In the genomic region with DNA sequence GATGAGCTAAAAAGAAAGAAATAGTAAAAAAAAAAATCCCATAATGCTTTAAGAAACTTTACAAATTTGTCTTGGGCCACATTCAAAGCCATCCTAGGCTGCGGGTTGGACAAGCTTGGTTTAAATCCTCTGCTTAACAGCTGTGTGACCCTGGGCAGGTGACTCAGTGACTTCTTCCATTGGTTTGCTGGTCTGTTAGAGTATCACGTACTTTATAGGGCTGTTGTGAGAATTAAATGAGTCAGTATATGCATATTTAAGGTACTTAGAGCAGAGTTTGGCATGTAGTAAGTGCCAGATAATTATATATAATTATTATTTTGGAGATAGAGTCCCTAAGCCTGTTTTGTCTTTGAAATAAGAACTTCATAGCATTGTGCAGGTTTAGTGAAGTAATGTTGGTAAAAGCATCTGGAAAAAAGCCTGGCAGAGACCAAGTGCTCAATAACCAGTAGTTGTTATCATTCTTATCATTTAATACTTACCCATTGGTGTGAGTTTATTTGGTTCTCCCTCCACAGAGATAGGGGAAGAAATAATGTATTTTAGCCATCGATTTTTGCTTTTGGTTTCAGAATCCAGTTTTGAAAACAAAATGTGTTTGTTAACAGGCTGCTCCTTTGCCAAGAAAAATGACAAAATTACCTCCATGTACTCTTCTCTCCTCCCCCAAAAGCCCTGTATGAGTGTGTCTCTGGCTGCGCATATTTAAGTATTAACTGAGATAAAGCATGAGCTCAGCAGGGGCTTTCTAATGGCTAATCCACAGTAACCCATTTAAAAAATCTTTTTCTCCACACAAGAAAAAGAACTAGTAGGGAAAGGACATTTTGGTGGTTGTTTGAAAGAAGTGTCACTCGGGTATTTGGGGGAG, we compare ENCODE assay signal across 1 cellular context.
TF ChIP-seq lines count a peak whose summit lies in the region.

No MANE protein-coding gene starts in this region.

TF ChIP-seq in IMR-90, 13 proteins besides CTCF, POLR2A, EP300 and RAD21 (continued from another document):
- TF ChIP-seq, protein P1, sequence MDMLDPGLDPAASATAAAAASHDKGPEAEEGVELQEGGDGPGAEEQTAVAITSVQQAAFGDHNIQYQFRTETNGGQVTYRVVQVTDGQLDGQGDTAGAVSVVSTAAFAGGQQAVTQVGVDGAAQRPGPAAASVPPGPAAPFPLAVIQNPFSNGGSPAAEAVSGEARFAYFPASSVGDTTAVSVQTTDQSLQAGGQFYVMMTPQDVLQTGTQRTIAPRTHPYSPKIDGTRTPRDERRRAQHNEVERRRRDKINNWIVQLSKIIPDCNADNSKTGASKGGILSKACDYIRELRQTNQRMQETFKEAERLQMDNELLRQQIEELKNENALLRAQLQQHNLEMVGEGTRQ (IDR thresholded peaks at IDR 0.05; ENCODE audit: low read depth, low read length): 0 out of 2 replicates have a peak, but pooled peaks have one; percentile 17
- TF ChIP-seq MAZ (IDR thresholded peaks at IDR 0.05; ENCODE audit: borderline replicate concordance, low read depth, low read length): no peak
- no peak for TF ChIP-seq CEBPB (IDR thresholded peaks at IDR 0.05; ENCODE audit: low read depth, low read length)
- peak; percentile 43; the same call in 1 of the 2 replicates for TF ChIP-seq BHLHE40 (IDR thresholded peaks at IDR 0.05; ENCODE audit: low read depth, low read length)
- no peak for TF ChIP-seq MXI1 (IDR thresholded peaks at IDR 0.05; ENCODE audit: borderline replicate concordance, low read depth, low read length)
